11 cellular contexts compared by ENCODE assay signal in the genomic region with DNA sequence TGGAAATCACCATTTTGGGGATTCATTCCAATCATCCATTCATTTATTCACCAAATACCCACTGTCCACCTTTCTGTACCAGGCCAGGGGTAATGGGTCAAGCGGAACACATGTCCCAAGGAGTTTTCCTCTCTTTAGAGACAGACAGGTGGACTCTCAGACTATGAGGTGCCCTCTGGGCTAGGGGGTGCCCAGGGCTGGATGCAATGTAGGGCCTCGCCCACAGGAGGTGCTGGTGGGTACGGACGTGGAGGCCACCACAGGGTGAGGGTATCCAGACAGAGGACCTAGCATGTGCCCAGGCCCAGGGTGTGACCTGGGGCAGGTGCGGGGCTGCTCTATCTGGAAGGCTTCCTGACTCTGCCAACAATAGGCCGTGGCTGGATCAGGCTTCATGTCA. TPM values are rescaled to one million over a fixed set of nuclear protein-coding genes. Genes with fewer than 3 reads are reported as not detected.
DNase-seq lines count a peak whose midpoint lies in the region; FAIRE-seq and TF ChIP-seq lines count a peak whose summit lies in the region.
"Not testable (repeated sequence)": the region's sequence is repeated elsewhere in the genome, so short reads cannot be mapped to it uniquely, and the experiment has no call there.
"Had no signal": no experiment of that assay in that cellular context is flagged by ENCODE, and none has a peak within 500 bp of the region (broad histone marks: within the 10 kb centered on the region; RNA-seq: fewer than 3 reads in every experiment).

No MANE protein-coding gene starts in this region.

- CTCF ChIA-PET in HEK293 (lab: Yijun Ruan, JAX) (interaction anchor here (1.4 kb wide), 1 partner anchor 212 kb away, joined by 4 read pairs; no protein-coding TSS in a partner anchor), H1 (lab: Charles Lee; ENCODE audit: partially characterized antibody) (interaction anchor here (0.6 to 3.2 kb wide), 12 partner anchors 9 to 212 kb away, joined by 3 to 20 read pairs (median 5); no protein-coding TSS in a partner anchor)

- not testable (repeated sequence) for H3K27me3 Mint-ChIP-seq in neural progenitor cell (ENCODE audit: insufficient read depth, low read depth)

- not testable (repeated sequence) for H4K8ac ChIP-seq in H1 (ENCODE audit: extremely low read depth, insufficient read depth, low read length)

- not testable (repeated sequence) for H3K4me1 Mint-ChIP-seq in neural progenitor cell

- H3K18ac ChIP-seq in H1 (ENCODE audit: extremely low read depth, low read length), result not testable (repeated sequence)

- not testable (repeated sequence) for H3K9me3 Mint-ChIP-seq in neural progenitor cell

- not testable (repeated sequence) for H3K4me3 ChIP-seq in HEK293 (ENCODE audit: low read depth, low read length); OCI-LY3 (ENCODE audit: low read length); H1 (ENCODE audit: extremely low read depth in 1 of 4, insufficient read depth in 2 of 4, low read depth in 3 of 4, low read length in 4 of 4); neural progenitor cell

- not testable (repeated sequence) for H3K14ac ChIP-seq in H1 (ENCODE audit: insufficient read length)

- H3K27ac Mint-ChIP-seq in neural progenitor cell, result not testable (repeated sequence)

- H3K9me3 ChIP-seq in HEK293 (ENCODE audit: control insufficient read depth, insufficient read depth, low read depth, low read length); OCI-LY3 (ENCODE audit: insufficient read depth, low read length); H1 (ENCODE audit: insufficient read depth in 2 of 2, low read depth in 1 of 2, low read length in 1 of 2); neural progenitor cell (ENCODE audit: low read depth): not testable (repeated sequence)

- not testable (repeated sequence) for H3F3A ChIP-seq in neural progenitor cell (ENCODE audit: low read depth)

- H4K5ac ChIP-seq in H1 (ENCODE audit: insufficient read length, low read depth, low read length), result not testable (repeated sequence)

- DNase-seq in activated CD4-positive, alpha-beta T cell treated with anti-CD3 and anti-CD28 coated beads for 48 hours, result peak; percentile 36
- DNase-seq in H1 (ENCODE audit: low read depth in 1 of 2, low spot score in 2 of 2) (peak in 1 of 2 experiments; percentile 88), ureter (ENCODE audit: low spot score) (peak; percentile 36)
- DNase-seq in neural progenitor cell (ENCODE audit: low spot score), result not testable (repeated sequence)

- H2BK20ac ChIP-seq in H1 (ENCODE audit: low read length), result not testable (repeated sequence)

- not testable (repeated sequence) for H3K9ac ChIP-seq in OCI-LY3 (ENCODE audit: low read length); H1 (replicated peaks in 1 of 4; ENCODE audit: extremely low read depth in 1 of 4, low read depth in 3 of 4, low read length in 3 of 4); neural progenitor cell

- H3K27me3 ChIP-seq in OCI-LY3 (ENCODE audit: low read depth, low read length); H1 (replicated peaks in 1 of 4; ENCODE audit: control insufficient read depth in 3 of 4, extremely low read depth in 1 of 4, insufficient read depth in 3 of 4, low read length in 3 of 4); neural progenitor cell: not testable (repeated sequence)

- H2BK12ac ChIP-seq in H1 (ENCODE audit: low read depth, low read length), result not testable (repeated sequence)

- H2AFZ ChIP-seq in OCI-LY3 (ENCODE audit: low read depth, low read length); H1 (ENCODE audit: low read length); neural progenitor cell (replicated peaks): not testable (repeated sequence)

- not testable (repeated sequence) for H4K91ac ChIP-seq in H1 (replicated peaks; ENCODE audit: insufficient read length, low read length)

- 79% methylated on average over 6 of the region's 6 CpGs; no CpG with 5 or more reads in 1 of the 2 experiments for WGBS in H1 (ENCODE audit: extremely low coverage in 1 of 2, insufficient coverage in 1 of 2, insufficient read length in 1 of 2, insufficient replicate concordance in 2 of 2, low coverage in 1 of 2, low lambda C conversion rate in 2 of 2, missing lambda C conversion rate in 1 of 2), 2 experiments

- H3K56ac ChIP-seq in H1 (replicated peaks; ENCODE audit: insufficient read length, low read depth, low read length), result not testable (repeated sequence)

- H3K36me3 Mint-ChIP-seq in neural progenitor cell, result not testable (repeated sequence)

- H2BK15ac ChIP-seq in H1 (ENCODE audit: low read length), result not testable (repeated sequence)

- not testable (repeated sequence) for H3K36me3 ChIP-seq in HEK293 (ENCODE audit: control insufficient read depth in 2 of 2, insufficient read depth in 1 of 2, low read length in 2 of 2); OCI-LY3 (replicated peaks; ENCODE audit: low read depth, low read length); H1 (ENCODE audit: control insufficient read depth in 2 of 4, insufficient read depth in 4 of 4, low read length in 3 of 4); neural progenitor cell

- not testable (repeated sequence) for H3K27ac ChIP-seq in C4-2B; HEK293 (ENCODE audit: extremely low read depth, low read depth, low read length); OCI-LY3 (ENCODE audit: low read length); H1 (ENCODE audit: low read depth, low read length); neural progenitor cell

- peak; percentile 69 for FAIRE-seq in H1 (lab: Jason Lieb, UNC)

- not testable (repeated sequence) for H4K20me1 ChIP-seq in OCI-LY3 (ENCODE audit: insufficient read depth, low read length); H1 (replicated peaks in 1 of 2; ENCODE audit: control insufficient read depth in 1 of 2, insufficient read depth in 2 of 2, low read length in 2 of 2); neural progenitor cell (ENCODE audit: low read depth)

- not testable (repeated sequence) for H3K23ac ChIP-seq in H1 (ENCODE audit: insufficient read length)

- TF ChIP-seq POLR2A in H1 (IDR thresholded peaks at IDR 0.05; ENCODE audit: control extremely low read depth in 1 of 2, low read depth in 2 of 2, low read length in 2 of 2), result not testable (repeated sequence)

- not testable (repeated sequence) for H2AK5ac ChIP-seq in H1 (ENCODE audit: low read depth, low read length)

- TF ChIP-seq RAD21 in H1 (IDR thresholded peaks at IDR 0.05 in 1 of 2, conservative IDR thresholded peaks at IDR 0.05 in 1 of 2; ENCODE audit: low read depth in 2 of 2, low read length in 2 of 2), result peak; percentile 26 to 35; a peak in 3 of 4 replicates

- not testable (repeated sequence) for H3K23me2 ChIP-seq in H1 (ENCODE audit: low read depth, low read length)

- not testable (repeated sequence) for H3K79me1 ChIP-seq in H1 (ENCODE audit: low read depth, low read length)

- H2BK5ac ChIP-seq in H1 (ENCODE audit: low read depth, low read length), result not testable (repeated sequence)

- not testable (repeated sequence) for H3K4me3 Mint-ChIP-seq in neural progenitor cell

- H3K79me2 ChIP-seq in OCI-LY3 (ENCODE audit: low read length); H1 (ENCODE audit: control insufficient read depth in 1 of 2, insufficient read depth in 2 of 2, low read length in 2 of 2); neural progenitor cell (ENCODE audit: low read depth): not testable (repeated sequence)

- TF ChIP-seq CTCF in C4-2B (conservative IDR thresholded peaks at IDR 0.05) (peak; percentile 29), GM12872 (IDR thresholded peaks at IDR 0.05; ENCODE audit: insufficient read depth, low read depth, low read length) (peak; percentile 36), HEK293 (tag by site-specific recombination; IDR thresholded peaks at IDR 0.05) (peak; percentile 13; the same call in 1 of the 2 replicates), OCI-LY3 (IDR thresholded peaks at IDR 0.05; ENCODE audit: low read depth, low read length) (peak; percentile 17; the same call in 1 of the 2 replicates), H1 (IDR thresholded peaks at IDR 0.05; ENCODE audit: control extremely low read depth in 1 of 3, insufficient read depth in 1 of 3, low read depth in 1 of 3, low read length in 3 of 3) (peak; percentile 34 to 59 (median 59)), neural progenitor cell (IDR thresholded peaks at IDR 0.05) (peak; percentile 47)

- not testable (repeated sequence) for H3K4ac ChIP-seq in H1 (replicated peaks; ENCODE audit: insufficient read length, low read depth, low read length)

- POLR2A ChIA-PET in HEK293 (lab: Yijun Ruan, JAX), result not testable (repeated sequence)
- POLR2A ChIA-PET in H1 (lab: Charles Lee; ENCODE audit: partially characterized antibody), result interaction anchor here (1.2 kb wide), 1 partner anchor 55 kb away, joined by 3 read pairs; no protein-coding TSS in a partner anchor

- H3K4me1 ChIP-seq in HEK293 (ENCODE audit: control insufficient read depth, insufficient read depth, low read length); OCI-LY3 (ENCODE audit: low read length); H1 (replicated peaks in 1 of 4; ENCODE audit: control insufficient read depth in 3 of 4, insufficient read depth in 4 of 4, low read length in 3 of 4); neural progenitor cell: not testable (repeated sequence)

- TF ChIP-seq EP300 in H1 (IDR thresholded peaks at IDR 0.05; ENCODE audit: borderline replicate concordance in 1 of 2, low read depth in 2 of 2, low read length in 2 of 2), result not testable (repeated sequence)

- not testable (repeated sequence) for H2BK120ac ChIP-seq in H1 (replicated peaks; ENCODE audit: low read depth, low read length)

- H3K4me2 ChIP-seq in OCI-LY3 (ENCODE audit: low read length); H1 (ENCODE audit: insufficient read depth in 1 of 2, low read depth in 2 of 2, low read length in 2 of 2); neural progenitor cell: not testable (repeated sequence)

RNA-seq across cellular contexts. Expression of a gene that starts 21.8 kb away (rescaled TPM):
- total RNA-seq in H1 (2021; fragmentation: NEBNext Ultra II Directional; extraction: Animal tissue kit (Norgen Biotek cat#: 25700)), result 0.23 and 0.58 TPM in 2 replicates
- polyA plus RNA-seq in H1 (2011; rRNA removed), result 0.30 and 0.47 TPM in 2 replicates
- 0.26 TPM for polyA plus RNA-seq in H1 (2011; cell fraction: cytosol; rRNA removed)
- polyA plus RNA-seq in H1 (2011; cell fraction: nucleus; rRNA removed), result 0.31 TPM
- 0.36 to 1.2 TPM (median 0.37 TPM) in 4 replicates for polyA plus RNA-seq in H1 (2012, experiment 1 of 2)
- 0.18 TPM for polyA plus RNA-seq in H1 (2012, experiment 2 of 2)
- polyA plus RNA-seq in H1 (2013, experiment 1 of 2), result 1.2 TPM
- polyA plus RNA-seq in H1 (2013, experiment 2 of 2), result 0.81 TPM
- polyA minus RNA-seq in H1 (2011; rRNA and poly(A)+ RNA removed), result 0.19 and 0.29 TPM in 2 replicates
- not detected for polyA minus RNA-seq in H1 (2011; cell fraction: cytosol; rRNA and poly(A)+ RNA removed)
- 0.50 TPM for polyA minus RNA-seq in H1 (2011; cell fraction: nucleus; rRNA and poly(A)+ RNA removed)
- not detected in 2 replicates for total RNA-seq in neural progenitor cell (ENCODE audit: low replicate concordance)
- 0.21 TPM for total RNA-seq in ureter
- total RNA-seq: CD8-positive, alpha-beta T cell; NCI-H460 had no signal

RNA-seq across cellular contexts. Expression of a gene that starts 26.3 kb away (rescaled TPM):
- total RNA-seq in H1 (2021; fragmentation: NEBNext Ultra II Directional; extraction: Animal tissue kit (Norgen Biotek cat#: 25700)), result 0.80 and 3.3 TPM in 2 replicates
- 1.0 and 2.1 TPM in 2 replicates for polyA plus RNA-seq in H1 (2011; rRNA removed)
- 1.0 TPM for polyA plus RNA-seq in H1 (2011; cell fraction: cytosol; rRNA removed)
- polyA plus RNA-seq in H1 (2011; cell fraction: nucleus; rRNA removed), result 3.6 TPM
- polyA plus RNA-seq in H1 (2012, experiment 1 of 2), result 1.4 to 3.3 TPM (median 2.4 TPM) in 4 replicates
- polyA plus RNA-seq in H1 (2012, experiment 2 of 2), result not detected
- polyA plus RNA-seq in H1 (2013, experiment 1 of 2), result 2.3 TPM
- 1.9 TPM for polyA plus RNA-seq in H1 (2013, experiment 2 of 2)
- polyA minus RNA-seq in H1 (2011; rRNA and poly(A)+ RNA removed), result 0.51 and 1.7 TPM in 2 replicates
- polyA minus RNA-seq in H1 (2011; cell fraction: cytosol; rRNA and poly(A)+ RNA removed), result 2.9 TPM
- polyA minus RNA-seq in H1 (2011; cell fraction: nucleus; rRNA and poly(A)+ RNA removed), result 3.5 TPM
- total RNA-seq in neural progenitor cell (ENCODE audit: low replicate concordance), result 0.04 and 0.59 TPM in 2 replicates
- not detected for total RNA-seq in ureter
- total RNA-seq: CD8-positive, alpha-beta T cell; NCI-H460; Right ventricle myocardium inferior had no signal
